In the genomic region with DNA sequence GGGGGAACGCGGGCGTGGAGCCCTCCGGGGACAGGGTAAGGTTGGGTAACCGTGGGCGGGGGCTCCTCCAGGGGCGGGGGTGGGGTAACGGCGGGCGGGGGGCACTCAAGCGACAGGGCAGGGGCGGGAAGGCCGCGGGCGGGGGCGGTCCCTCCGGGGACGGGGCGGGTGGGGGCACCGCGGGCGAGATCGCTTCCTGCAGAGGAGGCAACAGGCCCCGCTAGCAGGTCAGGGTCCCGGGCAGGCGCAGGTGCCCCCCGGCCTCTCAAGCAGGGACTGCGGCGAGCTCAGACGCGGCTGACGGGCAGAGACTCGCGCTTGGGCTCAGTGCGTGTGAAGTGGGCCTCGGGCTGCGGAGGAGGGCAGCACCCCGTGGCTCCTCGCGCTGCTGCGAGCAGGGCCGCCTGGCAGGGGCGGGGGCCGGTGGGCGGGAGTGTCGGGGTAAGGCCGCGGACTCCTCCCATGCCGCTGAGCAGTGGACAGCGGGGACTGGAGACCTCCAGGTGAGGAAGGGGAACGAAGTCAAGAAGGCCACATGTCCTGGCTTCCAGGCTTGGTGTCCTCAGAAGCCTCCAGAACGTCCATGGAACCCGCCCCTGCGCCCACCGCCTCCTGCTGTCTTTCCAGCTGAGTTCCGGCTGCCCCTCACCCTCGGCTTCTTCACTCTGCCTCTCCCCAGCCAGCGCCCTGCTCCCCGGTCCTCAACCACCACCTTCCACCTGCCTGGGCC, we compare ENCODE assay signal across 8 cellular contexts. TPM values are rescaled to one million over a fixed set of nuclear protein-coding genes. Genes with fewer than 3 reads are reported as not detected.
DNase-seq lines count a peak whose midpoint lies in the region; ATAC-seq, FAIRE-seq and TF ChIP-seq lines count a peak whose summit lies in the region.

No MANE protein-coding gene starts in this region.

- H3K36me3 Mint-ChIP-seq in activated naive CD8-positive, alpha-beta T cell treated with anti-CD3 and anti-CD28 coated beads for 36 hours, result peaks cover 18% of the 10 kb centered on the region

- H3K27me3 ChIP-seq in HUES48 (ENCODE audit: control insufficient read depth, insufficient read depth, low read length), result no peaks in the 10 kb centered on the region
- H3K27me3 ChIP-seq in SJCRH30, result no peaks in the 10 kb centered on the region

- WGBS in A549 (ENCODE audit: missing lambda C conversion rate), result 34% methylated on average over 8 of the region's 59 CpGs
- WGBS in urinary bladder, result 3% methylated on average over 59 of the region's 59 CpGs

- H3K9me3 Mint-ChIP-seq in activated naive CD8-positive, alpha-beta T cell treated with anti-CD3 and anti-CD28 coated beads for 36 hours, result peaks cover 1% of the 10 kb centered on the region

- no peaks in the 10 kb centered on the region for H3K27me3 Mint-ChIP-seq in activated naive CD8-positive, alpha-beta T cell treated with anti-CD3 and anti-CD28 coated beads for 36 hours

- H3K4me1 Mint-ChIP-seq in activated naive CD8-positive, alpha-beta T cell treated with anti-CD3 and anti-CD28 coated beads for 36 hours, result peaks cover 48% of the 10 kb centered on the region

- no peak for TF ChIP-seq EP300 in A549 (IDR thresholded peaks at IDR 0.05)

- H3K27ac ChIP-seq in A549 (peak overlapping the region; percentile 97 to 100), HUES48 (ENCODE audit: low read depth, low read length) (peak overlapping the region; percentile 88), SJCRH30 (peak overlapping the region; percentile 50; the same call in 1 of the 2 replicates), urinary bladder (ENCODE audit: low read depth) (peak overlapping the region; percentile 99)

- FAIRE-seq in A549 (lab: Jason Lieb, UNC), result no peak
- peak; percentile 56 for FAIRE-seq in GM18507 (lab: Jason Lieb, UNC)

- TF ChIP-seq POLR2A in A549 (IDR thresholded peaks at IDR 0.05; ENCODE audit: low read length), result peak; percentile 59; the same call in 1 of the 2 replicates

- CTCF ChIA-PET in A549 (lab: Yijun Ruan, JAX), result interaction anchor here (1.4 to 1.6 kb wide), 2 partner anchors 10 to 14 kb away, joined by 4 to 6 read pairs; no protein-coding TSS in a partner anchor

- no peak for TF ChIP-seq RAD21 in A549 (conservative IDR thresholded peaks at IDR 0.05 in 1 of 2, IDR thresholded peaks at IDR 0.05 in 1 of 2)

- H3K9me3 ChIP-seq in A549 (no peaks in the 10 kb centered on the region), HUES48 (ENCODE audit: control insufficient read depth, insufficient read depth, low read length) (no peaks in the 10 kb centered on the region), SJCRH30 (replicated peaks) (no peaks in the 10 kb centered on the region)

- H3K9ac ChIP-seq in HUES48 (ENCODE audit: low read depth, low read length), result no peak overlapping the region

- H3K36me3 ChIP-seq in HUES48 (ENCODE audit: control insufficient read depth, insufficient read depth, low read length) (no peaks in the 10 kb centered on the region), SJCRH30 (peaks cover 7% of the 10 kb centered on the region), urinary bladder (ENCODE audit: insufficient read depth) (no peaks in the 10 kb centered on the region)

- peak overlapping the region; percentile 87 for H3K27ac Mint-ChIP-seq in activated naive CD8-positive, alpha-beta T cell treated with anti-CD3 and anti-CD28 coated beads for 36 hours

- ATAC-seq in A549, result peak; percentile 68 to 80; a peak in 5 of 6 replicates

- DNase-seq in A549 (ENCODE audit: low read depth in 1 of 2, low spot score in 1 of 2), result peak in 1 of 2 experiments; percentile 59
- peak; percentile 36 for DNase-seq in GM18507 (ENCODE audit: extremely low spot score, insufficient read length, low read depth)
- DNase-seq in SJCRH30, result peak; percentile 84 to 85
- DNase-seq in activated naive CD8-positive, alpha-beta T cell treated with anti-CD3 and anti-CD28 coated beads for 36 hours, result peak; percentile 72
- peak; percentile 85 for DNase-seq in cardiac septum (ENCODE audit: low spot score)
- peak; percentile 90 for DNase-seq in posterior vena cava (ENCODE audit: low spot score)

- intact Hi-C loops in cardiac septum (cut with DNase I), result loop anchor here (2.0 to 5.0 kb wide), 2 partner anchors 33 to 114 kb away; a partner anchor contains a TSS
- intact Hi-C loops in posterior vena cava (cut with DNase I), result loop anchor here in 1 of 2 donors (10.0 kb wide), 1 partner anchor 107 kb away; no protein-coding TSS in a partner anchor

- peaks cover 38% of the 10 kb centered on the region for H3K4me1 ChIP-seq in A549
- peaks cover 26% of the 10 kb centered on the region for H3K4me1 ChIP-seq in HUES48 (ENCODE audit: control insufficient read depth, insufficient read depth, low read length)
- peaks cover 16% of the 10 kb centered on the region for H3K4me1 ChIP-seq in SJCRH30
- peaks cover 2% of the 10 kb centered on the region for H3K4me1 ChIP-seq in urinary bladder (ENCODE audit: insufficient read depth)

- TF ChIP-seq CTCF in A549 (IDR thresholded peaks at IDR 0.05), result no peak

- H3K4me3 Mint-ChIP-seq in activated naive CD8-positive, alpha-beta T cell treated with anti-CD3 and anti-CD28 coated beads for 36 hours, result peak overlapping the region; percentile 82

- peak overlapping the region; percentile 89 for H3K4me3 ChIP-seq in A549
- peak overlapping the region; percentile 91 for H3K4me3 ChIP-seq in HUES48 (ENCODE audit: low read depth, low read length)
- H3K4me3 ChIP-seq in SJCRH30, result peak overlapping the region; percentile 100
- H3K4me3 ChIP-seq in urinary bladder (ENCODE audit: low read depth, low read length), result peak overlapping the region; percentile 97

- POLR2A ChIA-PET in A549 (lab: Yijun Ruan, JAX), result interaction anchor here (0.6 kb wide), 1 partner anchor 60 kb away, joined by 4 read pairs; no protein-coding TSS in a partner anchor

- H3K4me2 ChIP-seq in A549, result peak overlapping the region; percentile 92

TF ChIP-seq in A549, 52 proteins besides CTCF, POLR2A, EP300 and RAD21:
- TF ChIP-seq, protein P1, sequence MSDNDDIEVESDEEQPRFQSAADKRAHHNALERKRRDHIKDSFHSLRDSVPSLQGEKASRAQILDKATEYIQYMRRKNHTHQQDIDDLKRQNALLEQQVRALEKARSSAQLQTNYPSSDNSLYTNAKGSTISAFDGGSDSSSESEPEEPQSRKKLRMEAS (IDR thresholded peaks at IDR 0.05), result 0 out of 2 replicates have a peak, but pooled peaks have one; percentile 16
- TF ChIP-seq RARB (CRISPR knock-in tag; IDR thresholded peaks at IDR 0.05), result no peak
- TF ChIP-seq ZC3H11A (IDR thresholded peaks at IDR 0.05), result no peak
- no peak for TF ChIP-seq ZNF302 (CRISPR knock-in tag; IDR thresholded peaks at IDR 0.05)
- TF ChIP-seq ZFP36 (IDR thresholded peaks at IDR 0.05; ENCODE audit: borderline replicate concordance, partially characterized antibody), result no peak
- TF ChIP-seq MYC (IDR thresholded peaks at IDR 0.05; ENCODE audit: borderline replicate concordance, low read length), result no peak
- TF ChIP-seq NFE2L2 (conservative IDR thresholded peaks at IDR 0.05; ENCODE audit: low read length), result no peak
- no peak for TF ChIP-seq HOXA7 (CRISPR knock-in tag; IDR thresholded peaks at IDR 0.05)
- TF ChIP-seq, protein P2, sequence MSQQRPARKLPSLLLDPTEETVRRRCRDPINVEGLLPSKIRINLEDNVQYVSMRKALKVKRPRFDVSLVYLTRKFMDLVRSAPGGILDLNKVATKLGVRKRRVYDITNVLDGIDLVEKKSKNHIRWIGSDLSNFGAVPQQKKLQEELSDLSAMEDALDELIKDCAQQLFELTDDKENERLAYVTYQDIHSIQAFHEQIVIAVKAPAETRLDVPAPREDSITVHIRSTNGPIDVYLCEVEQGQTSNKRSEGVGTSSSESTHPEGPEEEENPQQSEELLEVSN (IDR thresholded peaks at IDR 0.05; ENCODE audit: borderline replicate concordance, low read depth), result 0 out of 2 replicates have a peak, but pooled peaks have one; percentile 20

RNA-seq across cellular contexts. Expression of a gene that starts 0.6 kb away (rescaled TPM):
- 270 and 294 TPM in 2 replicates for polyA plus RNA-seq in A549 (2011; rRNA removed)
- polyA plus RNA-seq in A549 (2012; cell fraction: cytosol; rRNA removed), result 247 and 286 TPM in 2 replicates
- polyA plus RNA-seq in A549 (2012; cell fraction: nucleus; rRNA removed), result 176 and 181 TPM in 2 replicates
- polyA plus RNA-seq in A549 (2017; fragmentation: RNase III; extraction: RNeasy Plus Mini Kit Qiagen cat#74134 plus additional on column Dnase treatment), result 158 to 160 TPM (median 159 TPM) in 3 replicates
- 380 and 522 TPM in 2 replicates for polyA minus RNA-seq in A549 (2011; rRNA and poly(A)+ RNA removed)
- 167 and 184 TPM in 2 replicates for total RNA-seq in SJCRH30 (2014; rRNA removed; shearing (Covaris generic))
- total RNA-seq in activated naive CD8-positive, alpha-beta T cell treated with anti-CD3 and anti-CD28 coated beads for 36 hours, result 100 to 1,000 TPM; 360 to 394 TPM
- total RNA-seq in cardiac septum, result 183 TPM
- 100 to 1,000 TPM; 318 to 379 TPM for total RNA-seq in posterior vena cava
- 123 TPM for total RNA-seq in urinary bladder
- 200 TPM for polyA plus RNA-seq in urinary bladder

RNA-seq across cellular contexts. Expression of a gene that starts 23.5 kb away (rescaled TPM):
- polyA plus RNA-seq in A549 (2011; rRNA removed), result 0.29 and 0.49 TPM in 2 replicates
- 0.08 and 0.12 TPM in 2 replicates for polyA plus RNA-seq in A549 (2012; cell fraction: cytosol; rRNA removed)
- polyA plus RNA-seq in A549 (2012; cell fraction: nucleus; rRNA removed), result 2.3 and 2.7 TPM in 2 replicates
- polyA plus RNA-seq in A549 (2017; fragmentation: RNase III; extraction: RNeasy Plus Mini Kit Qiagen cat#74134 plus additional on column Dnase treatment), result 0.35 to 0.55 TPM (median 0.49 TPM) in 3 replicates
- not detected in 2 replicates for polyA minus RNA-seq in A549 (2011; rRNA and poly(A)+ RNA removed)
- 0.12 and 0.20 TPM in 2 replicates for total RNA-seq in SJCRH30 (2014; rRNA removed; shearing (Covaris generic))
- total RNA-seq in activated naive CD8-positive, alpha-beta T cell treated with anti-CD3 and anti-CD28 coated beads for 36 hours, result under 1 TPM; 0.87 to 0.98 TPM
- 0.16 TPM for total RNA-seq in cardiac septum
- under 1 TPM in 1 of 2 donors, not detected in 1; 0.37 TPM for total RNA-seq in posterior vena cava
- total RNA-seq in urinary bladder, result 0.37 TPM
- polyA plus RNA-seq in urinary bladder, result 0.22 TPM

RNA-seq across cellular contexts. Expression of a gene that starts 27.6 kb away (rescaled TPM):
- 0.41 and 0.52 TPM in 2 replicates for polyA plus RNA-seq in A549 (2011; rRNA removed)
- 1.5 and 2.1 TPM in 2 replicates for polyA plus RNA-seq in A549 (2012; cell fraction: cytosol; rRNA removed)
- polyA plus RNA-seq in A549 (2012; cell fraction: nucleus; rRNA removed), result 2.4 and 3.5 TPM in 2 replicates
- polyA plus RNA-seq in A549 (2017; fragmentation: RNase III; extraction: RNeasy Plus Mini Kit Qiagen cat#74134 plus additional on column Dnase treatment), result 0.36 to 0.38 TPM (median 0.37 TPM) in 3 replicates
- 0.54 TPM in 1 of 2 replicates, not detected in the other for polyA minus RNA-seq in A549 (2011; rRNA and poly(A)+ RNA removed)
- 0.61 and 1.0 TPM in 2 replicates for total RNA-seq in SJCRH30 (2014; rRNA removed; shearing (Covaris generic))
- 1 to 10 TPM; 2.4 to 2.7 TPM for total RNA-seq in activated naive CD8-positive, alpha-beta T cell treated with anti-CD3 and anti-CD28 coated beads for 36 hours
- 0.70 TPM for total RNA-seq in cardiac septum
- total RNA-seq in posterior vena cava, result not detected
- not detected for total RNA-seq in urinary bladder
- polyA plus RNA-seq in urinary bladder, result 1.0 TPM
